16 cellular contexts compared by ENCODE assay signal in genomic region chr2:121707344-121707919, GRCh38. TPM values are rescaled to one million over a fixed set of nuclear protein-coding genes. Genes with fewer than 3 reads are reported as not detected.
A peak's percentile ranks its signal among the peaks of the same experiment; 100 is the strongest.
DNase-seq lines count a peak whose midpoint lies in the region; ATAC-seq, FAIRE-seq and TF ChIP-seq lines count a peak whose summit lies in the region.
"Had no signal": no experiment of that assay in that cellular context is flagged by ENCODE, and none has a peak within 500 bp of the region (broad histone marks: within the 10 kb centered on the region; RNA-seq: fewer than 3 reads in every experiment).

No MANE protein-coding gene starts in this region.

- H3K79me2 ChIP-seq in OCI-LY7 (ENCODE audit: insufficient read depth, low read depth, low read length) (no peaks in the 10 kb centered on the region), HepG2 (ENCODE audit: insufficient read depth, low read length) (no peaks in the 10 kb centered on the region)

- no peak for TF ChIP-seq POLR2A in HepG2 (IDR thresholded peaks at IDR 0.05; ENCODE audit: insufficient read depth in 1 of 2, low read depth in 2 of 2, low read length in 2 of 2)

- H2AFZ ChIP-seq in OCI-LY7 (ENCODE audit: low read length) (peak overlapping the region; percentile 80), HepG2 (ENCODE audit: low read length) (peak overlapping the region; percentile 89)

- H3K27ac ChIP-seq in OCI-LY7 (ENCODE audit: low read depth, low read length, poor library complexity, severe bottlenecking) (no peak overlapping the region), HepG2 (ENCODE audit: extremely low read length, insufficient read depth, low read length) (peak overlapping the region; percentile 11)
- H3K27ac ChIP-seq: gastroesophageal sphincter, tibial nerve had no signal

- BruUV-seq in OCI-LY7 (replicated peaks; lab: Mats Ljungman, UMichigan) (no TSS peak), HepG2 (replicated peaks; lab: Mats Ljungman, UMichigan) (no TSS peak)

- H3K4me1 ChIP-seq in OCI-LY7 (ENCODE audit: insufficient read depth, low read length, poor library complexity, severe bottlenecking): peaks cover 8% of the 10 kb centered on the region
- H3K4me1 ChIP-seq in HepG2 (ENCODE audit: insufficient read depth, low read length): peaks cover 61% of the 10 kb centered on the region
- H3K4me1 ChIP-seq: gastroesophageal sphincter, tibial nerve had no signal

- peak; percentile 73 for ATAC-seq in HepG2
- no peak for ATAC-seq in HG03521 (IDR thresholded peaks at IDR 0.05; ENCODE audit: unreplicated experiment)
- ATAC-seq: gastroesophageal sphincter, left lobe of liver had no signal

- peak in 1 of 2 experiments; percentile 36; a peak in 1 of 4 replicates for TF ChIP-seq EP300 in HepG2 (IDR thresholded peaks at IDR 0.05; ENCODE audit: low read depth in 2 of 2, low read length in 2 of 2)
- no peak for TF ChIP-seq EP300 in HepG2 (CRISPR knock-in tag; IDR thresholded peaks at IDR 0.05; ENCODE audit: borderline replicate concordance)

- H3K27me3 ChIP-seq in HepG2 (ENCODE audit: control insufficient read depth in 1 of 2, insufficient read depth in 2 of 2, low read length in 2 of 2): peaks cover 0 to 14% of the 10 kb centered on the region in 2 experiments; a peak in 2 of 5 replicates
- H3K27me3 ChIP-seq: gastroesophageal sphincter, tibial nerve had no signal

- FAIRE-seq in HepG2 (lab: Jason Lieb, UNC): peak; percentile 34
- FAIRE-seq: GM12891 had no signal

- POLR2A ChIA-PET in OCI-LY7 (lab: Charles Lee) (interaction anchor here (0.7 to 1.1 kb wide), 4 partner anchors 8 to 162 kb away, joined by 3 to 4 read pairs (median 3); partner anchors contain the start of gene NIFK), HepG2 (lab: Yijun Ruan, JAX) (interaction anchor here (1.2 to 4.2 kb wide), 11 partner anchors 8 to 177 kb away, joined by 3 to 36 read pairs (median 6); partner anchors contain the start of genes CLASP1, NIFK and RNU4ATAC)

- H3K36me3 ChIP-seq in OCI-LY7 (ENCODE audit: insufficient read depth, low read length): no peaks in the 10 kb centered on the region
- no peaks in the 10 kb centered on the region for H3K36me3 ChIP-seq in HepG2 (replicated peaks in 1 of 2; ENCODE audit: control insufficient read depth in 1 of 2, insufficient read depth in 2 of 2, low read length in 2 of 2)
- H3K36me3 ChIP-seq: gastroesophageal sphincter, tibial nerve had no signal

- TF ChIP-seq CTCF in OCI-LY7 (conservative IDR thresholded peaks at IDR 0.05; ENCODE audit: low read length): no peak
- TF ChIP-seq CTCF in HepG2 (CRISPR knock-in tag; IDR thresholded peaks at IDR 0.05): no peak

- no peaks in the 10 kb centered on the region for H3K9me3 ChIP-seq in OCI-LY7 (ENCODE audit: low read length)
- no peaks in the 10 kb centered on the region for H3K9me3 ChIP-seq in HepG2 (ENCODE audit: low read length)
- H3K9me3 ChIP-seq: gastroesophageal sphincter, tibial nerve had no signal

- H4K20me1 ChIP-seq in OCI-LY7 (ENCODE audit: insufficient read depth, low read length) (no peaks in the 10 kb centered on the region), HepG2 (ENCODE audit: insufficient read depth, low read length) (no peaks in the 10 kb centered on the region)

- H3K4me2 ChIP-seq in OCI-LY7 (ENCODE audit: low read length) (peak overlapping the region; percentile 6; the same call in 1 of the 2 replicates), HepG2 (ENCODE audit: low read depth, low read length) (peak overlapping the region; percentile 98)

- no peak for TF ChIP-seq RAD21 in HepG2 (CRISPR knock-in tag; IDR thresholded peaks at IDR 0.05)

- no peaks in the 10 kb centered on the region for H3K9me2 ChIP-seq in OCI-LY7 (ENCODE audit: insufficient read depth, low read length)

- H3K9ac ChIP-seq in HepG2 (ENCODE audit: insufficient read depth, low read depth, low read length): peak overlapping the region; percentile 51; the same call in 1 of the 2 replicates

- WGBS in HepG2 (ENCODE audit: low lambda C conversion rate): 0% methylated on average over 9 of the region's 9 CpGs

- in situ Hi-C loops in HepG2 (cut with HindIII; ENCODE audit: extremely low pct_ligation_motif_present, low pct_unique_long_range_greater_than_20kb): no loop called here

- DNase-seq in NCI-H524 (lab: John Stamatoyannopoulos, UW) (peak; percentile 30 to 51), NCI-H524 treated with DMSO at 0.1 percent for 48 hours (lab: John Stamatoyannopoulos, UW) (no peak), OCI-LY7 (ENCODE audit: low spot score) (peak; percentile 8), HepG2 (ENCODE audit: low spot score) (peak; percentile 66), cerebellum (ENCODE audit: low spot score) (no peak), hippocampal formation (lab: John Stamatoyannopoulos, UW) (no peak), T1000 (lab: John Stamatoyannopoulos, UW) (no peak)
- DNase-seq: activated CD4-positive, CD25-positive, alpha-beta regulatory T cell treated with anti-CD3 and anti-CD28 coated beads, Interleukin-2, amount 50 U/mL, for 72 hours; effector CD8-positive, alpha-beta T cell; NCI-H82; stimulated activated CD4-positive, alpha-beta T cell treated with anti-CD3 and anti-CD28 coated beads, Interleukin-15, amount 100 ng/mL, for 24 hours had no signal

- no peak overlapping the region for H3K4me3 ChIP-seq in OCI-LY7 (ENCODE audit: low read depth, low read length, poor library complexity, severe bottlenecking)
- H3K4me3 ChIP-seq in HepG2 (replicated peaks in 1 of 3; ENCODE audit: insufficient read depth in 1 of 3, low read depth in 2 of 3, low read length in 3 of 3): peak overlapping the region; percentile 51 to 70 (median 51)
- H3K4me3 ChIP-seq: gastroesophageal sphincter, tibial nerve had no signal

- CTCF ChIA-PET in OCI-LY7 (lab: Charles Lee; ENCODE audit: unreplicated experiment): no interaction called here
- CTCF ChIA-PET in HepG2 (lab: Yijun Ruan, JAX; ENCODE audit: low intra/inter-chr PET ratio, low total read pairs): no interaction called here

- intact Hi-C loops in OCI-LY7 (cut with micrococcal nuclease; ENCODE audit: unreplicated experiment) (no loop called here), HepG2 (cut with micrococcal nuclease; ENCODE audit: unreplicated experiment) (loop anchor here (5.0 kb wide), 1 partner anchor 60 kb away; the partner anchor contains the start of gene CLASP1)

RNA-seq across cellular contexts. Expression of gene NIFK, which starts 29.2 kb away (rescaled TPM):
- 64.1 and 78.1 TPM in 2 replicates for total RNA-seq in OCI-LY7 (2014; rRNA removed; shearing (Covaris generic))
- total RNA-seq in OCI-LY7 (2022) (100 and 107 TPM in 2 replicates), HepG2 (2016; rRNA removed; fragmentation: Illumina TruSeq; extraction: Trizol) (105 and 178 TPM in 2 replicates), cerebellum (34.8 TPM)
- 18.3 and 18.6 TPM in 2 replicates for total RNA-seq in HepG2 (2016; cell fraction: cytosol; rRNA removed; fragmentation: Illumina TruSeq; extraction: Trizol; ENCODE audit: low read depth)
- 106 and 182 TPM in 2 replicates for total RNA-seq in HepG2 (2016; cell fraction: insoluble cytoplasmic fraction; rRNA removed; fragmentation: Illumina TruSeq; extraction: Trizol)
- 33.2 and 34.0 TPM in 2 replicates for total RNA-seq in HepG2 (2016; cell fraction: membrane; rRNA removed; fragmentation: Illumina TruSeq; extraction: Trizol)
- 39.8 and 54.5 TPM in 2 replicates for total RNA-seq in HepG2 (2016; cell fraction: nucleus; rRNA removed; fragmentation: Illumina TruSeq; extraction: Trizol)
- 14.9 and 19.6 TPM in 2 replicates for polyA plus RNA-seq in HepG2 (2011; rRNA removed)
- 9.0 and 13.7 TPM in 2 replicates for polyA plus RNA-seq in HepG2 (2011; cell fraction: cytosol; rRNA removed)
- polyA plus RNA-seq in HepG2 (2011; cell fraction: nucleus; rRNA removed): 5.2 and 12.4 TPM in 2 replicates
- 39.3 and 65.4 TPM in 2 replicates for polyA plus RNA-seq in HepG2 (2012)
- 14.4 and 19.1 TPM in 2 replicates for polyA plus RNA-seq in HepG2 (2016; cell fraction: cytosol; fragmentation: Illumina TruSeq; extraction: Trizol; ENCODE audit: low read depth)
- polyA plus RNA-seq in HepG2 (2016; cell fraction: insoluble cytoplasmic fraction; fragmentation: Illumina TruSeq; extraction: Trizol; ENCODE audit: low read depth): 191 and 215 TPM in 2 replicates
- 25.3 and 26.0 TPM in 2 replicates for polyA plus RNA-seq in HepG2 (2016; cell fraction: membrane; fragmentation: Illumina TruSeq; extraction: Trizol; ENCODE audit: low read depth)
- polyA plus RNA-seq in HepG2 (2016; cell fraction: nucleus; fragmentation: Illumina TruSeq; extraction: Trizol; ENCODE audit: insufficient read depth, low read depth): 82.1 and 84.7 TPM in 2 replicates
- 9.1 and 13.2 TPM in 2 replicates for polyA minus RNA-seq in HepG2 (2011; rRNA and poly(A)+ RNA removed; ENCODE audit: low replicate concordance)
- polyA minus RNA-seq in HepG2 (2011; cell fraction: cytosol; rRNA and poly(A)+ RNA removed): 8.3 and 8.9 TPM in 2 replicates
- 15.1 and 22.1 TPM in 2 replicates for polyA minus RNA-seq in HepG2 (2011; cell fraction: nucleus; rRNA and poly(A)+ RNA removed)

RNA-seq across cellular contexts. Expression of gene TSN, which starts 48.0 kb away (rescaled TPM):
- total RNA-seq in OCI-LY7 (2014; rRNA removed; shearing (Covaris generic)): 59.2 and 64.4 TPM in 2 replicates
- total RNA-seq in OCI-LY7 (2022) (98.7 and 102 TPM in 2 replicates), HepG2 (2016; rRNA removed; fragmentation: Illumina TruSeq; extraction: Trizol) (115 and 159 TPM in 2 replicates), cerebellum (51.4 TPM)
- total RNA-seq in HepG2 (2016; cell fraction: cytosol; rRNA removed; fragmentation: Illumina TruSeq; extraction: Trizol; ENCODE audit: low read depth): 17.2 and 22.2 TPM in 2 replicates
- 120 and 171 TPM in 2 replicates for total RNA-seq in HepG2 (2016; cell fraction: insoluble cytoplasmic fraction; rRNA removed; fragmentation: Illumina TruSeq; extraction: Trizol)
- 42.8 and 45.0 TPM in 2 replicates for total RNA-seq in HepG2 (2016; cell fraction: membrane; rRNA removed; fragmentation: Illumina TruSeq; extraction: Trizol)
- 62.1 and 67.2 TPM in 2 replicates for total RNA-seq in HepG2 (2016; cell fraction: nucleus; rRNA removed; fragmentation: Illumina TruSeq; extraction: Trizol)
- 45.0 and 56.4 TPM in 2 replicates for polyA plus RNA-seq in HepG2 (2011; rRNA removed)
- polyA plus RNA-seq in HepG2 (2011; cell fraction: cytosol; rRNA removed): 33.3 and 47.8 TPM in 2 replicates
- 11.7 and 15.2 TPM in 2 replicates for polyA plus RNA-seq in HepG2 (2011; cell fraction: nucleus; rRNA removed)
- 45.8 and 66.2 TPM in 2 replicates for polyA plus RNA-seq in HepG2 (2012)
- polyA plus RNA-seq in HepG2 (2016; cell fraction: cytosol; fragmentation: Illumina TruSeq; extraction: Trizol; ENCODE audit: low read depth): 9.2 and 9.7 TPM in 2 replicates
- polyA plus RNA-seq in HepG2 (2016; cell fraction: insoluble cytoplasmic fraction; fragmentation: Illumina TruSeq; extraction: Trizol; ENCODE audit: low read depth): 138 and 143 TPM in 2 replicates
- 24.1 and 24.3 TPM in 2 replicates for polyA plus RNA-seq in HepG2 (2016; cell fraction: membrane; fragmentation: Illumina TruSeq; extraction: Trizol; ENCODE audit: low read depth)
- 77.1 and 79.4 TPM in 2 replicates for polyA plus RNA-seq in HepG2 (2016; cell fraction: nucleus; fragmentation: Illumina TruSeq; extraction: Trizol; ENCODE audit: insufficient read depth, low read depth)
- 36.2 and 43.1 TPM in 2 replicates for polyA minus RNA-seq in HepG2 (2011; rRNA and poly(A)+ RNA removed; ENCODE audit: low replicate concordance)
- 47.0 and 54.1 TPM in 2 replicates for polyA minus RNA-seq in HepG2 (2011; cell fraction: cytosol; rRNA and poly(A)+ RNA removed)
- 51.5 and 60.0 TPM in 2 replicates for polyA minus RNA-seq in HepG2 (2011; cell fraction: nucleus; rRNA and poly(A)+ RNA removed)

RNA-seq across cellular contexts. Expression of gene CLASP1, which starts 58.2 kb away (rescaled TPM):
- 32.6 and 33.8 TPM in 2 replicates for total RNA-seq in OCI-LY7 (2014; rRNA removed; shearing (Covaris generic))
- 65.4 and 72.4 TPM in 2 replicates for total RNA-seq in OCI-LY7 (2022)
- 47.9 and 63.6 TPM in 2 replicates for total RNA-seq in HepG2 (2016; rRNA removed; fragmentation: Illumina TruSeq; extraction: Trizol)
- 24.7 and 26.3 TPM in 2 replicates for total RNA-seq in HepG2 (2016; cell fraction: cytosol; rRNA removed; fragmentation: Illumina TruSeq; extraction: Trizol; ENCODE audit: low read depth)
- 46.4 and 58.7 TPM in 2 replicates for total RNA-seq in HepG2 (2016; cell fraction: insoluble cytoplasmic fraction; rRNA removed; fragmentation: Illumina TruSeq; extraction: Trizol)
- 21.5 and 29.4 TPM in 2 replicates for total RNA-seq in HepG2 (2016; cell fraction: membrane; rRNA removed; fragmentation: Illumina TruSeq; extraction: Trizol)
- 111 and 117 TPM in 2 replicates for total RNA-seq in HepG2 (2016; cell fraction: nucleus; rRNA removed; fragmentation: Illumina TruSeq; extraction: Trizol)
- polyA plus RNA-seq in HepG2 (2011; rRNA removed): 9.4 and 11.7 TPM in 2 replicates
- 4.0 and 4.5 TPM in 2 replicates for polyA plus RNA-seq in HepG2 (2011; cell fraction: cytosol; rRNA removed)
- polyA plus RNA-seq in HepG2 (2011; cell fraction: nucleus; rRNA removed): 52.6 and 54.9 TPM in 2 replicates
- polyA plus RNA-seq in HepG2 (2012): 33.3 and 40.1 TPM in 2 replicates
- 0.78 and 1.2 TPM in 2 replicates for polyA plus RNA-seq in HepG2 (2016; cell fraction: cytosol; fragmentation: Illumina TruSeq; extraction: Trizol; ENCODE audit: low read depth)
- 21.9 and 26.0 TPM in 2 replicates for polyA plus RNA-seq in HepG2 (2016; cell fraction: insoluble cytoplasmic fraction; fragmentation: Illumina TruSeq; extraction: Trizol; ENCODE audit: low read depth)
- 3.2 and 4.0 TPM in 2 replicates for polyA plus RNA-seq in HepG2 (2016; cell fraction: membrane; fragmentation: Illumina TruSeq; extraction: Trizol; ENCODE audit: low read depth)
- 56.7 and 58.9 TPM in 2 replicates for polyA plus RNA-seq in HepG2 (2016; cell fraction: nucleus; fragmentation: Illumina TruSeq; extraction: Trizol; ENCODE audit: insufficient read depth, low read depth)
- 22.8 and 49.1 TPM in 2 replicates for polyA minus RNA-seq in HepG2 (2011; rRNA and poly(A)+ RNA removed; ENCODE audit: low replicate concordance)
- polyA minus RNA-seq in HepG2 (2011; cell fraction: cytosol; rRNA and poly(A)+ RNA removed): 20.9 and 21.4 TPM in 2 replicates
- 240 and 255 TPM in 2 replicates for polyA minus RNA-seq in HepG2 (2011; cell fraction: nucleus; rRNA and poly(A)+ RNA removed)
- total RNA-seq in cerebellum: 158 TPM

Comparison
In these comparisons a context has a peak if more than half of its experiments do, and no peak if none do; other contexts are left out.
1. DNase-seq: peak in NCI-H524 (2 of 2), OCI-LY7 (single experiment) and HepG2 (single experiment); none in NCI-H524 treated with DMSO at 0.1 percent for 48 hours (single experiment), cerebellum (single experiment), hippocampal formation (0 of 2) and T1000 (single experiment).